ENCODE assay signal across 22 cellular contexts in the genomic region with DNA sequence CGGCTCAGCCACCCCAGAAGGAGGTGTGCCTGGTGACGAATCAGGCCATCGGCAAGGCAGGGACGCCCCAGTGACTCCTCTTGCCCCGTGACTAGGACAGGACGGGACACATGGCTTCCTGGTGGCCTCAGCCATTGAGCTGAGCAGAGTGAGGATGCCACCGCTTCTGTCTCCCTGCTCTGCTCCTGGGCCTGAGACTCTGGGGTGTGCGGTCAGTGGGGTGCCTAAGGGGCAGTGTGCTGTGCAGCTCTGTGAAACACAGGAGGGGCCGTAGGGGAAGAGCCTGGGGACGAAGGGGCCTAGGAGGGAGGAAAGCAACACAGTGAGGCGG. TPM values are rescaled to one million over a fixed set of nuclear protein-coding genes. Genes with fewer than 3 reads are reported as not detected.
"Had no signal": no experiment of that assay in that cellular context is flagged by ENCODE, and none has a peak within 500 bp of the region (broad histone marks: within the 10 kb centered on the region; RNA-seq: fewer than 3 reads in every experiment).

No MANE protein-coding gene starts in this region.

- H3K27ac Mint-ChIP-seq: activated CD8-positive, alpha-beta T cell treated with anti-CD3 and anti-CD28 coated beads for 36 hours; activated naive CD4-positive, alpha-beta T cell treated with anti-CD3 and anti-CD28 coated beads, Interleukin-2, amount 50 U/mL, for 24 hours; memory B cell; naive thymus-derived CD8-positive, alpha-beta T cell; WTC11 had no signal

- DNase-seq: activated CD4-positive, alpha-beta T cell treated with anti-CD3 and anti-CD28 coated beads for 4 hours; activated CD8-positive, alpha-beta T cell treated with anti-CD3 and anti-CD28 coated beads for 36 hours; activated effector memory CD4-positive, alpha-beta T cell treated with Interleukin-2 at 50 U/mL for 16 hours; activated T-cell treated with anti-CD3 and anti-CD28 coated beads, Interleukin-2, amount 50 U/mL, for 4 hours; adrenal gland; body of pancreas; effector CD8-positive, alpha-beta T cell; foreskin fibroblast; glutamatergic neuron; hypothalamus; left lung; naive thymus-derived CD8-positive, alpha-beta T cell; occipital lobe; stimulated activated CD4-positive, alpha-beta T cell treated with anti-CD3 and anti-CD28 coated beads, Interleukin-12 subunit alpha, Interleukin-12 subunit beta, amount 100 ng/mL, for 4 hours; stimulated activated CD4-positive, alpha-beta T cell treated with anti-CD3 and anti-CD28 coated beads, Interleukin-2, amount 100 ng/mL, for 24 hours; stimulated activated naive CD4-positive, alpha-beta T cell; T-helper 2 cell had no signal

- H3K4me3 ChIP-seq: adrenal gland, body of pancreas, left lung had no signal

- H3K27ac ChIP-seq: body of pancreas, left lung had no signal

- H3K4me1 ChIP-seq: adrenal gland, left lung had no signal

- H3K36me3 ChIP-seq: left lung had no signal

- H3K9me3 Mint-ChIP-seq: activated CD8-positive, alpha-beta T cell treated with anti-CD3 and anti-CD28 coated beads for 36 hours; activated naive CD4-positive, alpha-beta T cell treated with anti-CD3 and anti-CD28 coated beads, Interleukin-2, amount 50 U/mL, for 24 hours; activated T-cell treated with anti-CD3 and anti-CD28 coated beads, Interleukin-2, amount 50 U/mL, for 4 hours; central memory CD8-positive, alpha-beta T cell; memory B cell; naive thymus-derived CD8-positive, alpha-beta T cell; WTC11 had no signal

- ATAC-seq: activated CD8-positive, alpha-beta T cell treated with anti-CD3 and anti-CD28 coated beads for 36 hours; activated T-cell treated with anti-CD3 and anti-CD28 coated beads, Interleukin-2, amount 50 U/mL, for 4 hours; body of pancreas; left lung; naive thymus-derived CD8-positive, alpha-beta T cell; WTC11 had no signal

- H3K27me3 Mint-ChIP-seq: activated CD8-positive, alpha-beta T cell treated with anti-CD3 and anti-CD28 coated beads for 36 hours had no signal

- H3K4me3 Mint-ChIP-seq: activated CD8-positive, alpha-beta T cell treated with anti-CD3 and anti-CD28 coated beads for 36 hours; activated naive CD4-positive, alpha-beta T cell treated with anti-CD3 and anti-CD28 coated beads, Interleukin-2, amount 50 U/mL, for 24 hours; activated T-cell treated with anti-CD3 and anti-CD28 coated beads, Interleukin-2, amount 50 U/mL, for 4 hours; central memory CD8-positive, alpha-beta T cell; memory B cell; naive thymus-derived CD8-positive, alpha-beta T cell; WTC11 had no signal

- H3K27me3 ChIP-seq: adrenal gland, body of pancreas, left lung had no signal

- H3K4me1 Mint-ChIP-seq: activated naive CD4-positive, alpha-beta T cell treated with anti-CD3 and anti-CD28 coated beads, Interleukin-2, amount 50 U/mL, for 24 hours; central memory CD8-positive, alpha-beta T cell had no signal

- H3K9me3 ChIP-seq: adrenal gland, body of pancreas, left lung had no signal

- H3K36me3 Mint-ChIP-seq: activated naive CD4-positive, alpha-beta T cell treated with anti-CD3 and anti-CD28 coated beads, Interleukin-2, amount 50 U/mL, for 24 hours; memory B cell; naive thymus-derived CD8-positive, alpha-beta T cell; WTC11 had no signal

RNA-seq across cellular contexts. Expression of a gene that starts 24.3 kb away (rescaled TPM):
- total RNA-seq: activated CD8-positive, alpha-beta T cell treated with anti-CD3 and anti-CD28 coated beads for 36 hours; endothelial cell of umbilical vein; naive thymus-derived CD8-positive, alpha-beta T cell had no signal

RNA-seq across cellular contexts. Expression of a gene that starts 37.8 kb away (rescaled TPM):
- total RNA-seq: naive thymus-derived CD8-positive, alpha-beta T cell had no signal
